8 cellular contexts compared by ENCODE assay signal in genomic region chr3:172490198-172490669, GRCh38. TPM values are rescaled to one million over a fixed set of nuclear protein-coding genes. Genes with fewer than 3 reads are reported as not detected.
A peak's percentile ranks its signal among the peaks of the same experiment; 100 is the strongest.
DNase-seq lines count a peak whose midpoint lies in the region; ATAC-seq, FAIRE-seq and TF ChIP-seq lines count a peak whose summit lies in the region.
"Not testable (repeated sequence)": the region's sequence is repeated elsewhere in the genome, so short reads cannot be mapped to it uniquely, and the experiment has no call there.

No MANE protein-coding gene starts in this region.

- not testable (repeated sequence) for H3K27me3 Mint-ChIP-seq in activated T-helper 17 cell treated with anti-CD3 and anti-CD28 coated beads, Interleukin-2, amount 50 U/mL, for 72 hours; naive thymus-derived CD4-positive, alpha-beta T cell

- not testable (repeated sequence) for H4K20me1 ChIP-seq in fibroblast of lung (ENCODE audit: control insufficient read depth, extremely low read depth, insufficient read depth, low read length)

- FAIRE-seq in D721Med (lab: Jason Lieb, UNC) = not testable (repeated sequence)
- peak; percentile 94 for FAIRE-seq in H54 (lab: Jason Lieb, UNC)

- intact Hi-C loops in naive thymus-derived CD4-positive, alpha-beta T cell (cut with micrococcal nuclease) = loop anchor here (1.0 to 2.0 kb wide), 12 partner anchors 27 to 261 kb away; partner anchors contain the start of genes ECT2 (in 1 of the 2) and TNFSF10 (in 1 of the 2)

- not testable (repeated sequence) for H3K27ac ChIP-seq in fibroblast of lung (ENCODE audit: insufficient read depth, low read length); naive thymus-derived CD4-positive, alpha-beta T cell (ENCODE audit: low read depth, low read length)

- not testable (repeated sequence) for H3K36me3 Mint-ChIP-seq in activated T-helper 17 cell treated with anti-CD3 and anti-CD28 coated beads, Interleukin-2, amount 50 U/mL, for 72 hours (ENCODE audit: low read depth)
- H3K36me3 Mint-ChIP-seq in naive thymus-derived CD4-positive, alpha-beta T cell = peaks cover 0 to 31% (median 3%) of the 10 kb centered on the region in 5 donors

- not testable (repeated sequence) for H3K9me3 ChIP-seq in fibroblast of lung (ENCODE audit: control insufficient read depth, insufficient read depth, low read depth, low read length); naive thymus-derived CD4-positive, alpha-beta T cell (ENCODE audit: control insufficient read depth in 2 of 3, low read length in 3 of 3)

- not testable (repeated sequence) for H3K4me3 ChIP-seq in fibroblast of lung (replicated peaks in 1 of 4; ENCODE audit: control extremely low read depth in 1 of 4, insufficient read depth in 1 of 4, low read depth in 3 of 4, low read length in 4 of 4); naive thymus-derived CD4-positive, alpha-beta T cell (ENCODE audit: low read length)

- H3K27ac Mint-ChIP-seq in activated T-helper 17 cell treated with anti-CD3 and anti-CD28 coated beads, Interleukin-2, amount 50 U/mL, for 72 hours = peak overlapping the region; percentile 67
- peak overlapping the region in 6 of 9 donors; percentile 17 to 83 (median 49) for H3K27ac Mint-ChIP-seq in naive thymus-derived CD4-positive, alpha-beta T cell

- not testable (repeated sequence) for H2AFZ ChIP-seq in fibroblast of lung (ENCODE audit: low read length)

- H3K4me3 Mint-ChIP-seq in activated T-helper 17 cell treated with anti-CD3 and anti-CD28 coated beads, Interleukin-2, amount 50 U/mL, for 72 hours = peak overlapping the region; percentile 33
- peak overlapping the region in 4 of 10 donors; percentile 1 to 74 (median 38) for H3K4me3 Mint-ChIP-seq in naive thymus-derived CD4-positive, alpha-beta T cell

- H3K36me3 ChIP-seq in fibroblast of lung (ENCODE audit: control insufficient read depth, insufficient read depth, low read length); naive thymus-derived CD4-positive, alpha-beta T cell (ENCODE audit: control insufficient read depth in 2 of 3, insufficient read depth in 3 of 3, low read length in 3 of 3): not testable (repeated sequence)

- not testable (repeated sequence) for H3K9ac ChIP-seq in fibroblast of lung (ENCODE audit: insufficient read depth, low read length)

- CTCF ChIA-PET in naive thymus-derived CD4-positive, alpha-beta T cell (lab: Charles Lee) = interaction anchor here (1.1 kb wide), 1 partner anchor 106 kb away, joined by 20 read pairs; no protein-coding TSS in a partner anchor

- DNase-seq in D721Med (ENCODE audit: insufficient read length, low spot score); H54 (ENCODE audit: insufficient read length, low spot score): not testable (repeated sequence)
- DNase-seq in MV-4-11 (lab: John Stamatoyannopoulos, UW) (peak; percentile 57), SK-MEL-5 (ENCODE audit: low read depth, low spot score) (peak; percentile 75), fibroblast of lung (ENCODE audit: low read depth in 2 of 2) (peak; percentile 65 to 83)
- peak; percentile 48 to 77 (median 68) for DNase-seq in naive thymus-derived CD4-positive, alpha-beta T cell
- peak; percentile 37 to 66 for DNase-seq in stimulated activated CD8-positive, alpha-beta memory T cell treated with anti-CD3 and anti-CD28 coated beads, Interleukin-7, amount 100 ng/mL, for 1 hour (ENCODE audit: low read depth in 2 of 2)

- H3K9me3 Mint-ChIP-seq in activated T-helper 17 cell treated with anti-CD3 and anti-CD28 coated beads, Interleukin-2, amount 50 U/mL, for 72 hours = not testable (repeated sequence)
- peaks cover 0 to 14% (median 0%) of the 10 kb centered on the region in 11 donors for H3K9me3 Mint-ChIP-seq in naive thymus-derived CD4-positive, alpha-beta T cell

- not testable (repeated sequence) for H3K79me2 ChIP-seq in fibroblast of lung (ENCODE audit: control insufficient read depth, insufficient read depth, low read length)

- POLR2A ChIA-PET in naive thymus-derived CD4-positive, alpha-beta T cell (lab: Charles Lee) = interaction anchor here (1.1 kb wide), 1 partner anchor 104 kb away, joined by 5 read pairs; no protein-coding TSS in a partner anchor

- TF ChIP-seq POLR2A in H54 (IDR thresholded peaks at IDR 0.05; ENCODE audit: low read depth, low read length) = not testable (repeated sequence)

- not testable (repeated sequence) for H3K27me3 ChIP-seq in fibroblast of lung (ENCODE audit: control insufficient read depth, insufficient read depth, low read length); naive thymus-derived CD4-positive, alpha-beta T cell (ENCODE audit: control insufficient read depth in 2 of 2, insufficient read depth in 2 of 2, low read length in 2 of 2)

- peak; percentile 59 for ATAC-seq in activated T-helper 17 cell treated with anti-CD3 and anti-CD28 coated beads, Interleukin-2, amount 50 U/mL, for 72 hours (replicated peaks)
- peak; percentile 87 for ATAC-seq in naive thymus-derived CD4-positive, alpha-beta T cell

- peak; percentile 75 for TF ChIP-seq CTCF in D721Med (IDR thresholded peaks at IDR 0.05; ENCODE audit: insufficient read depth, missing control alignments)
- peak; percentile 73 to 78 for TF ChIP-seq CTCF in fibroblast of lung (conservative IDR thresholded peaks at IDR 0.05 in 1 of 2, IDR thresholded peaks at IDR 0.05 in 1 of 2; ENCODE audit: low read depth in 1 of 2, low read length in 2 of 2)

- not testable (repeated sequence) for H3K4me1 Mint-ChIP-seq in activated T-helper 17 cell treated with anti-CD3 and anti-CD28 coated beads, Interleukin-2, amount 50 U/mL, for 72 hours
- H3K4me1 Mint-ChIP-seq in naive thymus-derived CD4-positive, alpha-beta T cell = peaks cover under 1 to 15% (median 7%) of the 10 kb centered on the region in 7 donors

- H3K4me2 ChIP-seq in fibroblast of lung (ENCODE audit: extremely low read depth, insufficient read depth, low read length) = not testable (repeated sequence)

- in situ Hi-C loops in SK-MEL-5 (cut with HindIII; ENCODE audit: low pct_unique_long_range_greater_than_20kb, low sequenced_read_pairs) = not testable (repeated sequence)

- not testable (repeated sequence) for H3K4me1 ChIP-seq in fibroblast of lung (ENCODE audit: control insufficient read depth, extremely low read depth, insufficient read depth, low read length); naive thymus-derived CD4-positive, alpha-beta T cell (ENCODE audit: control insufficient read depth in 2 of 2, insufficient read depth in 2 of 2, low read length in 2 of 2)

RNA-seq across cellular contexts. Expression of gene TNFSF10, which starts 33.0 kb away (rescaled TPM):
- total RNA-seq in SK-MEL-5 (2014; rRNA removed; shearing (Covaris generic)) = 0.16 TPM in 1 of 2 replicates, not detected in the other
- 1.0 TPM in 1 of 2 replicates, not detected in the other for polyA plus RNA-seq in SK-MEL-5 (2015; cell fraction: cytosol; rRNA removed)
- 0.53 TPM in 1 of 2 replicates, not detected in the other for polyA plus RNA-seq in SK-MEL-5 (2015; cell fraction: nucleus; rRNA removed)
- 10 to 100 TPM; 33.6 to 36.1 TPM for total RNA-seq in activated T-helper 17 cell treated with anti-CD3 and anti-CD28 coated beads, Interleukin-2, amount 50 U/mL, for 72 hours
- total RNA-seq in fibroblast of lung = 1.5 and 4.3 TPM in 2 replicates
- polyA plus RNA-seq in fibroblast of lung = 0.81 and 1.3 TPM in 2 replicates
- 0.70 and 0.75 TPM in 2 replicates for polyA plus RNA-seq in fibroblast of lung (2012)
- not detected in 2 replicates for polyA minus RNA-seq in fibroblast of lung (ENCODE audit: low replicate concordance)
- total RNA-seq in naive thymus-derived CD4-positive, alpha-beta T cell = 100 to 1,000 TPM in 1 of 5 experiments, 10 to 100 TPM in 4; 10.8 to 234 (median 45.0) TPM
- polyA plus RNA-seq in naive thymus-derived CD4-positive, alpha-beta T cell = 10 to 100 TPM; 60.9 to 92.1 TPM

RNA-seq across cellular contexts. Expression of gene GHSR, which starts 42.0 kb away (rescaled TPM):
- not detected in 2 replicates for total RNA-seq in SK-MEL-5 (2014; rRNA removed; shearing (Covaris generic))
- not detected in 2 replicates for polyA plus RNA-seq in SK-MEL-5 (2015; cell fraction: cytosol; rRNA removed)
- not detected in 2 replicates for polyA plus RNA-seq in SK-MEL-5 (2015; cell fraction: nucleus; rRNA removed)
- total RNA-seq in activated T-helper 17 cell treated with anti-CD3 and anti-CD28 coated beads, Interleukin-2, amount 50 U/mL, for 72 hours = not detected
- total RNA-seq in fibroblast of lung = not detected in 2 replicates
- polyA plus RNA-seq in fibroblast of lung = not detected in 2 replicates
- polyA plus RNA-seq in fibroblast of lung (2012) = not detected in 2 replicates
- polyA minus RNA-seq in fibroblast of lung (ENCODE audit: low replicate concordance) = not detected in 2 replicates
- total RNA-seq in naive thymus-derived CD4-positive, alpha-beta T cell = not detected
- polyA plus RNA-seq in naive thymus-derived CD4-positive, alpha-beta T cell = not detected
